ENCODE assay signal across 1 cellular context in genomic region chr15:80026754-80027153, GRCh38.
TF ChIP-seq lines count a peak whose summit lies in the region.

No MANE protein-coding gene starts in this region.

TF ChIP-seq in H1, 55 proteins besides CTCF, POLR2A, EP300 and RAD21:
- TF ChIP-seq SIX5 (IDR thresholded peaks at IDR 0.05; ENCODE audit: low read depth, low read length) (no peak), CHD2 (IDR thresholded peaks at IDR 0.05; ENCODE audit: low read length) (no peak), TEAD4 (IDR thresholded peaks at IDR 0.05; ENCODE audit: low read depth, low read length) (no peak), SRF (IDR thresholded peaks at IDR 0.05; ENCODE audit: low read depth, low read length) (no peak), ASH2L (IDR thresholded peaks at IDR 0.05; ENCODE audit: low read length) (no peak)
